In genomic region chr4:16037901-16038300, GRCh38 we compare ENCODE assay signal across 1 cellular context.
TF ChIP-seq lines count a peak whose summit lies in the region.

No MANE protein-coding gene starts in this region.

TF ChIP-seq in H1, 55 proteins besides CTCF, POLR2A, EP300 and RAD21 (continued from another document):
- TF ChIP-seq HDAC2 (IDR thresholded peaks at IDR 0.05; ENCODE audit: borderline replicate concordance in 1 of 2, low read depth in 2 of 2, low read length in 2 of 2) (no peak), MAX (IDR thresholded peaks at IDR 0.05) (no peak), FOSL1 (IDR thresholded peaks at IDR 0.05; ENCODE audit: insufficient read depth, low read depth, low read length) (no peak), RXRA (IDR thresholded peaks at IDR 0.05; ENCODE audit: insufficient read depth, low read depth, low read length) (no peak), SAP30 (IDR thresholded peaks at IDR 0.05; ENCODE audit: insufficient read depth, insufficient replicate concordance, low read length) (no peak), MAFK (IDR thresholded peaks at IDR 0.05; ENCODE audit: low read depth, low read length) (no peak), ATF2 (IDR thresholded peaks at IDR 0.05; ENCODE audit: low read length) (no peak), KDM4A (IDR thresholded peaks at IDR 0.05; ENCODE audit: low read depth, low read length, severe bottlenecking) (no peak), JUN (IDR thresholded peaks at IDR 0.05; ENCODE audit: low read depth, low read length) (no peak)
